Comparison of ENCODE assay signal across 1 cellular context in genomic region chr12:132323171-132324010, GRCh38.
TF ChIP-seq lines count a peak whose summit lies in the region.

No MANE protein-coding gene starts in this region.

TF ChIP-seq in GM23338, 12 proteins besides CTCF, POLR2A, EP300 and RAD21 (continued from another document):
- TF ChIP-seq REST (IDR thresholded peaks at IDR 0.05; ENCODE audit: unreplicated experiment) (no peak), STAT1 (IDR thresholded peaks at IDR 0.05; ENCODE audit: unreplicated experiment) (no peak), POLR2AphosphoS5 (IDR thresholded peaks at IDR 0.05; ENCODE audit: low read depth) (no peak), ZNF462 (CRISPR knock-in tag; IDR thresholded peaks at IDR 0.05) (no peak), EZH2 (IDR thresholded peaks at IDR 0.05; ENCODE audit: low read depth, unreplicated experiment) (no peak)
